ENCODE assay signal across 2 cellular contexts in the genomic region with DNA sequence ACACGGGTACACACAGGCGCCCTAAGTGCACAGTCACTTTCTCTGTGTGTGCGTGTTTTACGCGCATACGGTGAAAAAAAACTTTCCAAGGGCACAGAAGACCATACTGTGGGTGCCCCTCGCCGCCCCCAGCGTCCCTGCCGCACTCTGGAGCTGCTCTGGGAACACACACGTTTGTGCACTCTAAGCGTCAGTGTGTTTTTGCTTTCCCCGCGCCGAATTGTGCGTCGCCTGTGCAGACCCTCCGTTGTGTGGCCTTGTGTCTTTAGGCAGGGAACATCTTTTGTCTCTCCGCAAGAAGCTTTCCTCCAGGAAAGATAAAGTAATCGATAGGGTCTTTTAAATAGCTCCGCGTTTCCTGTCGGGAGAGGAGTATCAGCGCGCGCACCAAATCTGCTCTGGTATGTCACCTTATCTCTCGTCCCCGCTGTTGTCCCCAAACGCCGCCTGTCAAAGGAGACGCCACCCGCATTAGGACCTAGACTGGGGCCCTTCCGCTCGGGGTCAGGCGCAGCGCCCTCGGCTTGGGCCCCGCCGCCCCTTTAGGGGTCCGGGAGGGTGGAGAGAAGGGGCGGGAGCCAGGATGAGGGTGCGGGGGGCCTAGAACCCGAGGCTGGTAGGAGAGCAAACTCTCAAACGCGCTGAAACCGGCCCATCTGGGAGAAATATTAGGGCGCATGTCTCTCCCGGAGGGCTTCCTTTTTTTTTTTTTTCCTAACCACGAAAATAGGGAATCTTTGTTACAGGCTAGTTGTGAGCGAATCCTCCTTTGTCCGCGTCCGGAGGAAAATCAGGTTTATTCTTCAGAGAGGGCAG.
TF ChIP-seq lines count a peak whose summit lies in the region.

No MANE protein-coding gene starts in this region.

TF ChIP-seq in GM23338, 12 proteins besides CTCF, POLR2A, EP300 and RAD21:
- TF ChIP-seq EZH2phosphoT487 (IDR thresholded peaks at IDR 0.05; ENCODE audit: unreplicated experiment) = peak; percentile 92
- TF ChIP-seq EZH2 (IDR thresholded peaks at IDR 0.05; ENCODE audit: low read depth, unreplicated experiment) = peak; percentile 75
- no peak for TF ChIP-seq POLR2AphosphoS5 (IDR thresholded peaks at IDR 0.05; ENCODE audit: low read depth)

TF ChIP-seq in IMR-90, 13 proteins besides CTCF, POLR2A, EP300 and RAD21:
- no peak for TF ChIP-seq USF2 (IDR thresholded peaks at IDR 0.05; ENCODE audit: low read depth, low read length)
- no peak for TF ChIP-seq NFE2L2 (IDR thresholded peaks at IDR 0.05; ENCODE audit: low read depth, low read length)
- no peak for TF ChIP-seq MAZ (IDR thresholded peaks at IDR 0.05; ENCODE audit: borderline replicate concordance, low read depth, low read length)
- no peak for TF ChIP-seq MAFK (IDR thresholded peaks at IDR 0.05; ENCODE audit: low read depth, low read length)
- no peak for TF ChIP-seq CEBPB (IDR thresholded peaks at IDR 0.05; ENCODE audit: low read depth, low read length)
- TF ChIP-seq FOS (IDR thresholded peaks at IDR 0.05; ENCODE audit: low read depth, low read length) = no peak
- TF ChIP-seq MXI1 (IDR thresholded peaks at IDR 0.05; ENCODE audit: borderline replicate concordance, low read depth, low read length) = no peak
- TF ChIP-seq, protein P1, sequence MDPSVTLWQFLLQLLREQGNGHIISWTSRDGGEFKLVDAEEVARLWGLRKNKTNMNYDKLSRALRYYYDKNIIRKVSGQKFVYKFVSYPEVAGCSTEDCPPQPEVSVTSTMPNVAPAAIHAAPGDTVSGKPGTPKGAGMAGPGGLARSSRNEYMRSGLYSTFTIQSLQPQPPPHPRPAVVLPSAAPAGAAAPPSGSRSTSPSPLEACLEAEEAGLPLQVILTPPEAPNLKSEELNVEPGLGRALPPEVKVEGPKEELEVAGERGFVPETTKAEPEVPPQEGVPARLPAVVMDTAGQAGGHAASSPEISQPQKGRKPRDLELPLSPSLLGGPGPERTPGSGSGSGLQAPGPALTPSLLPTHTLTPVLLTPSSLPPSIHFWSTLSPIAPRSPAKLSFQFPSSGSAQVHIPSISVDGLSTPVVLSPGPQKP (IDR thresholded peaks at IDR 0.05; ENCODE audit: borderline replicate concordance, low read depth, low read length) = no peak
- TF ChIP-seq BHLHE40 (IDR thresholded peaks at IDR 0.05; ENCODE audit: low read depth, low read length) = no peak
- no peak for TF ChIP-seq SMC3 (IDR thresholded peaks at IDR 0.05; ENCODE audit: low read depth, low read length)
- TF ChIP-seq CHD1 (IDR thresholded peaks at IDR 0.05; ENCODE audit: low read depth, low read length) = no peak
- TF ChIP-seq RFX5 (IDR thresholded peaks at IDR 0.05; ENCODE audit: low read depth, low read length) = no peak
- TF ChIP-seq RCOR1 (IDR thresholded peaks at IDR 0.05; ENCODE audit: insufficient replicate concordance, low read length) = no peak
TF ChIP-seq in IMR-90: peak in this region for 0.
